Comparison of ENCODE assay signal across 21 cellular contexts in the genomic region with DNA sequence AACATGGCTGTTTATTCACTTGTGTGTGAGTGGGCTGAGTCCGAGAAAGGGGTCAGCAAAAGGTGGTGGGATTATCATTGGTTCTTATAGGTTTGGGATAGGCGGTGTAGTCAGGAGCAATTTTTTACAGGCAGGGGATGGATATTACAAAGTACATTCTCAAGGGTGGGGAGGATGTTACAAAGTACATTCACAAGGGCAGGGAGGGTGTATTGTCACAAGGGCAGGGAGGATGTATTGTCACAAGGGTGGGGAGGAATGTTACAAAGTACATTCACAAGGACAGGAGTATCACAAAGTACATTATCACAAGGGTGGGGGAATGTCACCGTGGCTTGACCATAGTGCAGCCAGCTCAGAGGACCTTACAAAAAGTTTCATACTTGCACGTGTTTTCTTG. TPM values are rescaled to one million over a fixed set of nuclear protein-coding genes. Genes with fewer than 3 reads are reported as not detected.
A peak's percentile ranks its signal among the peaks of the same experiment; 100 is the strongest.
DNase-seq lines count a peak whose midpoint lies in the region; ATAC-seq, FAIRE-seq and TF ChIP-seq lines count a peak whose summit lies in the region.
"Had no signal": no experiment of that assay in that cellular context is flagged by ENCODE, and none has a peak within 500 bp of the region (broad histone marks: within the 10 kb centered on the region; RNA-seq: fewer than 3 reads in every experiment).

No MANE protein-coding gene starts in this region.

- peaks cover 4% of the 10 kb centered on the region for H3K36me3 Mint-ChIP-seq in stimulated activated effector memory CD8-positive, alpha-beta T cell treated with anti-CD3 and anti-CD28 coated beads, Interleukin-12 subunit alpha, Interleukin-12 subunit beta, amount 100 ng/mL, for 72 hours
- H3K36me3 Mint-ChIP-seq: CD8-positive, alpha-beta memory T cell had no signal

- ATAC-seq in HCT116 (no peak), K562 (no peak), sciatic nerve (no peak)
- ATAC-seq in stimulated activated effector memory CD8-positive, alpha-beta T cell treated with anti-CD3 and anti-CD28 coated beads, Interleukin-12 subunit alpha, Interleukin-12 subunit beta, amount 100 ng/mL, for 72 hours, result no peak
- ATAC-seq: A549 had no signal

- no peak overlapping the region for H3K27ac ChIP-seq in HCT116 (ENCODE audit: low read depth, low read length)
- H3K27ac ChIP-seq in K562 (ENCODE audit: extremely low read depth, low read depth, low read length), result no peak overlapping the region
- no peak overlapping the region for H3K27ac ChIP-seq in testis
- H3K27ac ChIP-seq in MM.1S (ENCODE audit: low read length), result no peak overlapping the region
- H3K27ac ChIP-seq: A549; BLaER1 treated with 17β-estradiol and CSF1 and Interleukin-3, amounts not matched to agents 10 nM and 100 nM; GM23248 had no signal

- H3K4me3 ChIP-seq in HCT116 (replicated peaks in 1 of 2; ENCODE audit: low read depth in 1 of 2, low read length in 2 of 2) (no peak overlapping the region), K562 (no peak overlapping the region), testis (no peak overlapping the region), MM.1S (ENCODE audit: low read length) (no peak overlapping the region)
- H3K4me3 ChIP-seq: A549; BLaER1 treated with 17β-estradiol and CSF1 and Interleukin-3, amounts not matched to agents 10 nM and 100 nM; GM23248; HAP-1 had no signal

- no peak for TF ChIP-seq EP300 in K562 (IDR thresholded peaks at IDR 0.05; ENCODE audit: low read length)

- H3K27ac Mint-ChIP-seq in stimulated activated effector memory CD8-positive, alpha-beta T cell treated with anti-CD3 and anti-CD28 coated beads, Interleukin-12 subunit alpha, Interleukin-12 subunit beta, amount 100 ng/mL, for 72 hours, result no peak overlapping the region
- H3K27ac Mint-ChIP-seq: CD4-positive, alpha-beta T cell had no signal

- H3K4me2 ChIP-seq in HCT116 (ENCODE audit: low read length) (no peak overlapping the region), K562 (ENCODE audit: insufficient read depth, low read length) (no peak overlapping the region), MM.1S (ENCODE audit: low read depth, low read length) (no peak overlapping the region)
- H3K4me2 ChIP-seq: A549; BLaER1 treated with 17β-estradiol and CSF1 and Interleukin-3, amounts not matched to agents 10 nM and 100 nM had no signal

- in situ Hi-C loops in K562 (cut with MboI), result no loop called here

- TF ChIP-seq CTCF in HCT116 (IDR thresholded peaks at IDR 0.05 in 2 of 3, conservative IDR thresholded peaks at IDR 0.05 in 1 of 3; ENCODE audit: borderline replicate concordance in 1 of 3, insufficient read depth in 1 of 3, low read depth in 2 of 3, low read length in 2 of 3) (no peak), K562 (IDR thresholded peaks at IDR 0.05 in 2 of 3, conservative IDR thresholded peaks at IDR 0.05 in 1 of 3; ENCODE audit: insufficient read depth in 2 of 3, low read depth in 1 of 3, low read length in 3 of 3) (no peak), testis (IDR thresholded peaks at IDR 0.05) (no peak), MM.1S (IDR thresholded peaks at IDR 0.05; ENCODE audit: low read length) (no peak)

- peaks cover 5% of the 10 kb centered on the region for H3F3A ChIP-seq in MM.1S (ENCODE audit: insufficient read depth, low read length)

- H3K79me2 ChIP-seq in HCT116 (ENCODE audit: insufficient read depth, low read length) (no peaks in the 10 kb centered on the region), K562 (ENCODE audit: control insufficient read depth, insufficient read depth, low read length) (no peaks in the 10 kb centered on the region), MM.1S (ENCODE audit: low read length) (no peaks in the 10 kb centered on the region)

- RAD21 ChIA-PET in HCT116 (lab: Charles Lee; ENCODE audit: low non-redundant PET in 1 of 2, low total read pairs in 2 of 2, uncharacterized antibody in 2 of 2, unreplicated experiment in 2 of 2), result no interaction called here

- intact Hi-C loops in HCT116 (cut with micrococcal nuclease), result no loop called here
- intact Hi-C loops in K562 (cut with micrococcal nuclease), result no loop called here
- intact Hi-C loops in testis (cut with DNase I; ENCODE audit: low total_unique reads), result no loop called here
- intact Hi-C loops in sciatic nerve (cut with DNase I), result no loop called here

- no peak overlapping the region for H2AFZ ChIP-seq in HCT116 (ENCODE audit: low read depth, low read length, poor library complexity, severe bottlenecking)
- H2AFZ ChIP-seq in K562 (ENCODE audit: low read depth, low read length), result no peak overlapping the region
- no peak overlapping the region for H2AFZ ChIP-seq in MM.1S (ENCODE audit: low read length)
- H2AFZ ChIP-seq: GM23248 had no signal

- H3K4me1 ChIP-seq in HCT116 (ENCODE audit: control insufficient read depth in 1 of 2, insufficient read depth in 2 of 2, low read length in 2 of 2) (peaks cover 7 to 15% of the 10 kb centered on the region in 2 experiments), K562 (replicated peaks in 1 of 2; ENCODE audit: control insufficient read depth in 2 of 2, insufficient read depth in 2 of 2, low read length in 2 of 2) (peaks cover 4 to 7% of the 10 kb centered on the region in 2 experiments; a peak in 4 of 5 replicates), testis (peaks cover 3% of the 10 kb centered on the region), MM.1S (ENCODE audit: low read length) (no peaks in the 10 kb centered on the region)
- H3K4me1 ChIP-seq: BE2C had no signal

- TF ChIP-seq POLR2A in HCT116 (IDR thresholded peaks at IDR 0.05; ENCODE audit: borderline replicate concordance, extremely low read depth, insufficient read depth, insufficient read length), result no peak
- TF ChIP-seq POLR2A in K562 (conservative IDR thresholded peaks at IDR 0.05), result no peak
- no peak for TF ChIP-seq POLR2A in testis (IDR thresholded peaks at IDR 0.05)

- no peaks in the 10 kb centered on the region for H3K9me2 ChIP-seq in HCT116 (ENCODE audit: insufficient read depth)
- H3K9me2 ChIP-seq in MM.1S (replicated peaks; ENCODE audit: insufficient read depth, low read length), result no peaks in the 10 kb centered on the region

- H3K36me3 ChIP-seq in HCT116 (ENCODE audit: control insufficient read depth in 1 of 2, insufficient read depth in 2 of 2, low read length in 2 of 2) (no peaks in the 10 kb centered on the region; a peak in 1 of 4 replicates), K562 (ENCODE audit: control insufficient read depth, insufficient read depth, low read length) (no peaks in the 10 kb centered on the region), testis (ENCODE audit: low read depth, missing control alignments) (no peaks in the 10 kb centered on the region), MM.1S (replicated peaks; ENCODE audit: insufficient read depth, low read length) (no peaks in the 10 kb centered on the region)
- H3K36me3 ChIP-seq: BE2C; BLaER1 treated with 17β-estradiol and CSF1 and Interleukin-3, amounts not matched to agents 10 nM and 100 nM; HAP-1 had no signal

- POLR2A ChIA-PET in HCT116 (lab: Charles Lee), result no interaction called here
- POLR2A ChIA-PET in K562 (lab: Yijun Ruan, JAX), result no interaction called here

- 29% methylated on average over 4 of the region's 4 CpGs for WGBS in K562 (ENCODE audit: insufficient coverage, low coverage, missing lambda C conversion rate)
- 69 to 75% methylated on average over 4 of the region's 4 CpGs for WGBS in testis, 2 donors

- TF ChIP-seq RAD21 in HCT116 (IDR thresholded peaks at IDR 0.05; ENCODE audit: low read depth), result no peak
- no peak for TF ChIP-seq RAD21 in K562 (CRISPR knock-in tag; conservative IDR thresholded peaks at IDR 0.05 in 1 of 2, IDR thresholded peaks at IDR 0.05 in 1 of 2)

- peaks cover 15% of the 10 kb centered on the region for H3K4me1 Mint-ChIP-seq in stimulated activated effector memory CD8-positive, alpha-beta T cell treated with anti-CD3 and anti-CD28 coated beads, Interleukin-12 subunit alpha, Interleukin-12 subunit beta, amount 100 ng/mL, for 72 hours

- H4K20me1 ChIP-seq in HCT116 (ENCODE audit: insufficient read depth), result no peaks in the 10 kb centered on the region
- H4K20me1 ChIP-seq in K562 (replicated peaks; ENCODE audit: control insufficient read depth, insufficient read depth, low read length), result 0 out of 2 replicates have a peak, but pooled peaks cover 3% of the 10 kb centered on the region
- no peaks in the 10 kb centered on the region for H4K20me1 ChIP-seq in MM.1S (ENCODE audit: insufficient read depth, low read length)
- H4K20me1 ChIP-seq: BLaER1 treated with 17β-estradiol and CSF1 and Interleukin-3, amounts not matched to agents 10 nM and 100 nM had no signal

- H3K9me1 ChIP-seq in K562 (ENCODE audit: control insufficient read depth, insufficient read depth, low read length), result no peaks in the 10 kb centered on the region

- no peak for DNase-seq in HCT116 (ENCODE audit: low read depth, low spot score)
- DNase-seq in K562 (ENCODE audit: extremely low read depth in 1 of 4, low spot score in 3 of 4), result no peak
- peak; percentile 33 for DNase-seq in testis
- DNase-seq in sciatic nerve (ENCODE audit: low spot score), result no peak
- no peak for DNase-seq in stimulated activated effector memory CD8-positive, alpha-beta T cell treated with anti-CD3 and anti-CD28 coated beads, Interleukin-12 subunit alpha, Interleukin-12 subunit beta, amount 100 ng/mL, for 72 hours (ENCODE audit: low spot score in 2 of 2)
- DNase-seq in MM.1S, result no peak
- DNase-seq: 8988T; ACHN; AML-193; BE2C; CD4-positive, alpha-beta T cell; CD8-positive, alpha-beta memory T cell; DND-41; GM23248 had no signal

- no peaks in the 10 kb centered on the region for H3K9me3 ChIP-seq in HCT116 (ENCODE audit: control insufficient read depth in 1 of 2, insufficient read depth in 1 of 2, low read depth in 1 of 2, low read length in 2 of 2)
- no peaks in the 10 kb centered on the region; the same call in 1 of the 2 replicates for H3K9me3 ChIP-seq in K562 (replicated peaks; ENCODE audit: control insufficient read depth, insufficient read depth, low read depth, low read length)
- H3K9me3 ChIP-seq in testis, result no peaks in the 10 kb centered on the region
- no peaks in the 10 kb centered on the region for H3K9me3 ChIP-seq in MM.1S (replicated peaks; ENCODE audit: insufficient read depth, low read length)
- H3K9me3 ChIP-seq: A549, BE2C had no signal

- H3K4me3 Mint-ChIP-seq in stimulated activated effector memory CD8-positive, alpha-beta T cell treated with anti-CD3 and anti-CD28 coated beads, Interleukin-12 subunit alpha, Interleukin-12 subunit beta, amount 100 ng/mL, for 72 hours, result no peak overlapping the region
- H3K4me3 Mint-ChIP-seq: CD14-positive monocyte; CD4-positive, alpha-beta T cell; CD8-positive, alpha-beta memory T cell had no signal

- BruUV-seq in HCT116 (replicated peaks; lab: Mats Ljungman, UMichigan) (no TSS peak), K562 (replicated peaks; lab: Mats Ljungman, UMichigan) (no TSS peak)

- no peaks in the 10 kb centered on the region for H3K27me3 ChIP-seq in HCT116 (ENCODE audit: insufficient read depth, low read length)
- peaks cover 0 to 8% of the 10 kb centered on the region in 2 experiments; a peak in 2 of 5 replicates for H3K27me3 ChIP-seq in K562 (ENCODE audit: control insufficient read depth in 2 of 2, insufficient read depth in 2 of 2, low read length in 2 of 2)
- no peaks in the 10 kb centered on the region for H3K27me3 ChIP-seq in testis
- no peaks in the 10 kb centered on the region for H3K27me3 ChIP-seq in MM.1S (replicated peaks; ENCODE audit: insufficient read depth, low read length)

- no peaks in the 10 kb centered on the region for H3K9me3 Mint-ChIP-seq in stimulated activated effector memory CD8-positive, alpha-beta T cell treated with anti-CD3 and anti-CD28 coated beads, Interleukin-12 subunit alpha, Interleukin-12 subunit beta, amount 100 ng/mL, for 72 hours
- H3K9me3 Mint-ChIP-seq: CD4-positive, alpha-beta T cell; CD8-positive, alpha-beta memory T cell had no signal

- no peak for FAIRE-seq in K562 (lab: Jason Lieb, UNC)
- FAIRE-seq: A549, G401.6, GM12892, H54 had no signal

- CTCF ChIA-PET in HCT116 (lab: Charles Lee) (no interaction called here), K562 (lab: Yijun Ruan, JAX; ENCODE audit: low intra/inter-chr PET ratio) (interaction anchor here (0.7 kb wide), 1 partner anchor 14 kb away, joined by 10 read pairs; no protein-coding TSS in a partner anchor)

- H3K9ac ChIP-seq in HCT116 (ENCODE audit: low read length) (no peak overlapping the region), K562 (ENCODE audit: insufficient read depth in 1 of 2, low read depth in 2 of 2, low read length in 2 of 2) (no peak overlapping the region), MM.1S (ENCODE audit: low read length) (no peak overlapping the region)
- H3K9ac ChIP-seq: BLaER1 treated with 17β-estradiol and CSF1 and Interleukin-3, amounts not matched to agents 10 nM and 100 nM; GM23248 had no signal

RNA-seq across cellular contexts. Expression of a gene that starts 31.1 kb away (rescaled TPM):
- total RNA-seq in HCT116 (2021; ENCODE audit: unreplicated experiment) (0.20 TPM), K562 (2014; rRNA removed) (not detected in 2 replicates), K562 (2014; rRNA removed; fragmentation: Illumina TruSeq; extraction: Trizol) (not detected in 2 replicates), K562 (2015; rRNA removed; fragmentation: Illumina TruSeq; extraction: Trizol) (not detected in 2 replicates), K562 (2021) (not detected in 2 replicates), testis (1 to 10 TPM in 1 of 2 donors, not detected in 1; 6.4 TPM), sciatic nerve (not detected)
- polyA plus RNA-seq in HCT116 (2012), result 0.07 TPM in 1 of 2 replicates, not detected in the other
- not detected in 2 replicates for total RNA-seq in K562 (2011; cell fraction: chromatin; rRNA removed; ENCODE audit: low replicate concordance)
- total RNA-seq in K562 (2011; cell fraction: nucleolus; rRNA removed), result not detected in 2 replicates
- total RNA-seq in K562 (2011; cell fraction: nucleoplasm; rRNA removed), result not detected in 2 replicates
- polyA plus RNA-seq in K562 (2011; rRNA removed) (not detected in 2 replicates), K562 (2014; fragmentation: Illumina TruSeq; extraction: Trizol) (not detected in 2 replicates), K562 (2014; fragmentation: Nextera tagmentation; extraction: Ambion mirVana) (not detected), K562 (2014; rRNA removed) (not detected in 2 replicates), testis (ENCODE audit: insufficient read depth, low read depth, low replicate concordance) (1.5 TPM)
- not detected in 2 replicates for polyA plus RNA-seq in K562 (2011; cell fraction: cytosol; rRNA removed)
- not detected in 2 replicates for polyA plus RNA-seq in K562 (2011; cell fraction: nucleus; rRNA removed)
- not detected in 2 replicates for polyA plus RNA-seq in K562 (2012)
- not detected in 2 replicates for polyA minus RNA-seq in K562 (2011; rRNA and poly(A)+ RNA removed)
- polyA minus RNA-seq in K562 (2011; cell fraction: cytosol; rRNA and poly(A)+ RNA removed), result not detected in 2 replicates
- not detected in 2 replicates for polyA minus RNA-seq in K562 (2011; cell fraction: nucleus; rRNA and poly(A)+ RNA removed)
- total RNA-seq: CD4-positive, alpha-beta T cell; CD8-positive, alpha-beta memory T cell; GM23248 had no signal
- polyA plus RNA-seq: CD14-positive monocyte; CD8-positive, alpha-beta memory T cell; GM23248 had no signal

RNA-seq across cellular contexts. Expression of a gene that starts 35.2 kb away (rescaled TPM):
- total RNA-seq in HCT116 (2021; ENCODE audit: unreplicated experiment), result 86.7 TPM
- polyA plus RNA-seq in HCT116 (2012), result 127 and 147 TPM in 2 replicates
- total RNA-seq in K562 (2011; cell fraction: chromatin; rRNA removed; ENCODE audit: low replicate concordance), result 141 and 286 TPM in 2 replicates
- 122 and 178 TPM in 2 replicates for total RNA-seq in K562 (2011; cell fraction: nucleolus; rRNA removed)
- 177 and 186 TPM in 2 replicates for total RNA-seq in K562 (2011; cell fraction: nucleoplasm; rRNA removed)
- 27.4 and 33.9 TPM in 2 replicates for total RNA-seq in K562 (2014; rRNA removed)
- total RNA-seq in K562 (2014; rRNA removed; fragmentation: Illumina TruSeq; extraction: Trizol), result 66.3 and 74.4 TPM in 2 replicates
- 45.6 and 46.4 TPM in 2 replicates for total RNA-seq in K562 (2015; rRNA removed; fragmentation: Illumina TruSeq; extraction: Trizol)
- total RNA-seq in K562 (2021), result 52.9 and 60.6 TPM in 2 replicates
- 187 and 204 TPM in 2 replicates for polyA plus RNA-seq in K562 (2011; rRNA removed)
- polyA plus RNA-seq in K562 (2011; cell fraction: cytosol; rRNA removed), result 165 and 171 TPM in 2 replicates
- 81.4 and 97.5 TPM in 2 replicates for polyA plus RNA-seq in K562 (2011; cell fraction: nucleus; rRNA removed)
- 38.5 and 65.7 TPM in 2 replicates for polyA plus RNA-seq in K562 (2012)
- polyA plus RNA-seq in K562 (2014; fragmentation: Illumina TruSeq; extraction: Trizol), result 101 and 117 TPM in 2 replicates
- 10 to 100 TPM; 30.6 to 52.5 TPM for polyA plus RNA-seq in K562 (2014; fragmentation: Nextera tagmentation; extraction: Ambion mirVana)
- polyA plus RNA-seq in K562 (2014; rRNA removed), result 29.3 and 34.0 TPM in 2 replicates
- polyA minus RNA-seq in K562 (2011; rRNA and poly(A)+ RNA removed), result 160 and 231 TPM in 2 replicates
- polyA minus RNA-seq in K562 (2011; cell fraction: cytosol; rRNA and poly(A)+ RNA removed), result 62.2 and 87.5 TPM in 2 replicates
- 21.8 and 42.3 TPM in 2 replicates for polyA minus RNA-seq in K562 (2011; cell fraction: nucleus; rRNA and poly(A)+ RNA removed)
- total RNA-seq in testis, result 10 to 100 TPM; 34.5 to 38.3 TPM
- 54.0 TPM for polyA plus RNA-seq in testis (ENCODE audit: insufficient read depth, low read depth, low replicate concordance)
- 20.3 TPM for total RNA-seq in sciatic nerve

RNA-seq across cellular contexts. Expression of a gene that starts 53.0 kb away (rescaled TPM):
- 116 TPM for total RNA-seq in HCT116 (2021; ENCODE audit: unreplicated experiment)
- 157 and 191 TPM in 2 replicates for polyA plus RNA-seq in HCT116 (2012)
- total RNA-seq in K562 (2011; cell fraction: chromatin; rRNA removed; ENCODE audit: low replicate concordance), result 1.5 and 4.4 TPM in 2 replicates
- 2.0 and 3.0 TPM in 2 replicates for total RNA-seq in K562 (2011; cell fraction: nucleolus; rRNA removed)
- total RNA-seq in K562 (2011; cell fraction: nucleoplasm; rRNA removed), result 2.4 and 4.0 TPM in 2 replicates
- total RNA-seq in K562 (2014; rRNA removed), result not detected in 2 replicates
- total RNA-seq in K562 (2014; rRNA removed; fragmentation: Illumina TruSeq; extraction: Trizol), result not detected in 2 replicates
- 0.23 TPM in 1 of 2 replicates, not detected in the other for total RNA-seq in K562 (2015; rRNA removed; fragmentation: Illumina TruSeq; extraction: Trizol)
- 0.38 and 0.53 TPM in 2 replicates for total RNA-seq in K562 (2021)
- 0.23 TPM in 1 of 2 replicates, not detected in the other for polyA plus RNA-seq in K562 (2011; rRNA removed)
- not detected in 2 replicates for polyA plus RNA-seq in K562 (2011; cell fraction: cytosol; rRNA removed)
- polyA plus RNA-seq in K562 (2011; cell fraction: nucleus; rRNA removed), result 1.3 and 3.0 TPM in 2 replicates
- polyA plus RNA-seq in K562 (2012), result 0.26 and 0.84 TPM in 2 replicates
- not detected in 2 replicates for polyA plus RNA-seq in K562 (2014; fragmentation: Illumina TruSeq; extraction: Trizol)
- polyA plus RNA-seq in K562 (2014; fragmentation: Nextera tagmentation; extraction: Ambion mirVana), result not detected
- 0.23 and 0.27 TPM in 2 replicates for polyA plus RNA-seq in K562 (2014; rRNA removed)
- 0.53 TPM in 1 of 2 replicates, not detected in the other for polyA minus RNA-seq in K562 (2011; rRNA and poly(A)+ RNA removed)
- polyA minus RNA-seq in K562 (2011; cell fraction: cytosol; rRNA and poly(A)+ RNA removed), result not detected in 2 replicates
- 0.81 and 1.1 TPM in 2 replicates for polyA minus RNA-seq in K562 (2011; cell fraction: nucleus; rRNA and poly(A)+ RNA removed)
- total RNA-seq in testis, result 100 to 1,000 TPM; 100 to 103 TPM
- 52.2 TPM for polyA plus RNA-seq in testis (ENCODE audit: insufficient read depth, low read depth, low replicate concordance)
- 13.1 TPM for total RNA-seq in sciatic nerve
- total RNA-seq: GM23248 had no signal
- polyA plus RNA-seq: GM23248 had no signal
